2 cellular contexts compared by ENCODE assay signal in genomic region chr2:200459101-200459500, GRCh38.
TF ChIP-seq lines count a peak whose summit lies in the region.

No MANE protein-coding gene starts in this region.

TF ChIP-seq in IMR-90, 13 proteins besides CTCF, POLR2A, EP300 and RAD21:
- TF ChIP-seq MAFK (IDR thresholded peaks at IDR 0.05; ENCODE audit: low read depth, low read length) (0 out of 2 replicates have a peak, but pooled peaks have one; percentile 18), ELK1 (IDR thresholded peaks at IDR 0.05; ENCODE audit: borderline replicate concordance, low read depth, low read length) (no peak)

TF ChIP-seq in K562, 482 proteins besides CTCF, POLR2A, EP300 and RAD21:
- no peak for TF ChIP-seq HNRNPH1 (optimal IDR thresholded peaks at IDR 0.05; ENCODE audit: low read depth, low read length)
- no peak for TF ChIP-seq ZNF143 (CRISPR knock-in tag; IDR thresholded peaks at IDR 0.05)
- no peak for TF ChIP-seq ZNF445 (CRISPR knock-in tag; IDR thresholded peaks at IDR 0.05; ENCODE audit: low read depth)
- no peak for TF ChIP-seq BCOR (IDR thresholded peaks at IDR 0.05)
- no peak for TF ChIP-seq HDAC8 (tag; IDR thresholded peaks at IDR 0.05)
- no peak for TF ChIP-seq HDAC6 (IDR thresholded peaks at IDR 0.05; ENCODE audit: low read depth, low read length)
- 0 out of 2 replicates have a peak, but pooled peaks have one; percentile 2 for TF ChIP-seq ZNF316 (IDR thresholded peaks at IDR 0.05)
